1 cellular context compared by ENCODE assay signal in genomic region chr12:9098463-9099026, GRCh38.
TF ChIP-seq lines count a peak whose summit lies in the region.

No MANE protein-coding gene starts in this region.

TF ChIP-seq in HepG2, 621 proteins besides CTCF, POLR2A, EP300 and RAD21:
- TF ChIP-seq ZNF576 (CRISPR knock-in tag; IDR thresholded peaks at IDR 0.05) (no peak), SOX5 (CRISPR knock-in tag; IDR thresholded peaks at IDR 0.05; ENCODE audit: borderline replicate concordance) (no peak), PAF1 (CRISPR knock-in tag; IDR thresholded peaks at IDR 0.05) (peak; percentile 93), ZC3H4 (CRISPR knock-in tag; IDR thresholded peaks at IDR 0.05; ENCODE audit: borderline replicate concordance) (0 out of 2 replicates have a peak, but pooled peaks have one; percentile 47), ZNF503 (CRISPR knock-in tag; IDR thresholded peaks at IDR 0.05) (no peak), MLXIP (CRISPR knock-in tag; IDR thresholded peaks at IDR 0.05; ENCODE audit: borderline replicate concordance) (no peak), POLR2G (IDR thresholded peaks at IDR 0.05; ENCODE audit: low read depth, low read length) (peak; percentile 64; the same call in 1 of the 2 replicates), RBM39 (IDR thresholded peaks at IDR 0.05; ENCODE audit: low read depth, low read length, poor library complexity, severe bottlenecking) (peak; percentile 74), RBFOX2 (IDR thresholded peaks at IDR 0.05; ENCODE audit: low read depth, low read length) (peak; percentile 3; the same call in 1 of the 2 replicates), ZNF18 (CRISPR knock-in tag; IDR thresholded peaks at IDR 0.05; ENCODE audit: insufficient replicate concordance) (no peak), BCL3 (CRISPR knock-in tag; IDR thresholded peaks at IDR 0.05) (no peak), KDM2A (CRISPR knock-in tag; IDR thresholded peaks at IDR 0.05; ENCODE audit: borderline replicate concordance, low read depth) (0 out of 2 replicates have a peak, but pooled peaks have one; percentile 20), ZNF768 (CRISPR knock-in tag; IDR thresholded peaks at IDR 0.05) (peak; percentile 33; the same call in 1 of the 2 replicates), SRSF9 (IDR thresholded peaks at IDR 0.05; ENCODE audit: borderline replicate concordance, insufficient read depth, low read depth, low read length, poor library complexity, severe bottlenecking) (no peak), ZNF687 (CRISPR knock-in tag; IDR thresholded peaks at IDR 0.05) (peak; percentile 24; the same call in 1 of the 2 replicates), POLR2AphosphoS5 (IDR thresholded peaks at IDR 0.05; ENCODE audit: low read depth, low read length) (peak; percentile 17; the same call in 1 of the 2 replicates), SSRP1 (CRISPR knock-in tag; IDR thresholded peaks at IDR 0.05) (0 out of 2 replicates have a peak, but pooled peaks have one; percentile 46), FUBP1 (CRISPR knock-in tag; IDR thresholded peaks at IDR 0.05; ENCODE audit: borderline replicate concordance) (0 out of 2 replicates have a peak, but pooled peaks have one; percentile 9), HMG20B (CRISPR knock-in tag; conservative IDR thresholded peaks at IDR 0.05) (no peak), RBM22 (optimal IDR thresholded peaks at IDR 0.05; ENCODE audit: low read length) (peak; percentile 98), AGO2 (optimal IDR thresholded peaks at IDR 0.05; ENCODE audit: low read depth, low read length) (peak; percentile 97), CSRNP2 (CRISPR knock-in tag; conservative IDR thresholded peaks at IDR 0.05; ENCODE audit: low read depth) (no peak)
